ENCODE assay signal across 1 cellular context in genomic region chr5:136399512-136399911, GRCh38.
TF ChIP-seq lines count a peak whose summit lies in the region.

No MANE protein-coding gene starts in this region.

TF ChIP-seq in IMR-90, 13 proteins besides CTCF, POLR2A, EP300 and RAD21 (continued from another document):
- TF ChIP-seq ELK1 (IDR thresholded peaks at IDR 0.05; ENCODE audit: borderline replicate concordance, low read depth, low read length) (no peak), CHD1 (IDR thresholded peaks at IDR 0.05; ENCODE audit: low read depth, low read length) (no peak), USF2 (IDR thresholded peaks at IDR 0.05; ENCODE audit: low read depth, low read length) (no peak)
